In genomic region chr5:128735656-128736055, GRCh38 we compare ENCODE assay signal across 6 cellular contexts.
DNase-seq lines count a peak whose midpoint lies in the region; ATAC-seq and TF ChIP-seq lines count a peak whose summit lies in the region.
"Not testable (repeated sequence)": the region's sequence is repeated elsewhere in the genome, so short reads cannot be mapped to it uniquely, and the experiment has no call there.

No MANE protein-coding gene starts in this region.

- CTCF ChIA-PET in PC-3 (lab: Charles Lee), result interaction anchor here (0.6 kb wide), 1 partner anchor 51 kb away, joined by 3 read pairs; no protein-coding TSS in a partner anchor
- CTCF ChIA-PET in mammary epithelial cell (lab: Charles Lee; ENCODE audit: low non-redundant PET), result not testable (repeated sequence)

- not testable (repeated sequence) for H3K27me3 Mint-ChIP-seq in neural progenitor cell (ENCODE audit: insufficient read depth, low read depth)

- DNase-seq in HAP-1 (ENCODE audit: low spot score in 2 of 2) (peak; percentile 48 to 53), PC-3 (peak; percentile 61), mammary epithelial cell (peak; percentile 7), colonic mucosa (peak; percentile 46)
- not testable (repeated sequence) for DNase-seq in foreskin keratinocyte; neural progenitor cell (ENCODE audit: low spot score)

- not testable (repeated sequence) for H3K79me2 ChIP-seq in PC-3 (ENCODE audit: low read length); mammary epithelial cell (ENCODE audit: insufficient read depth, low read length); neural progenitor cell (ENCODE audit: low read depth)

- not testable (repeated sequence) for H4K20me1 ChIP-seq in PC-3 (ENCODE audit: low read length); mammary epithelial cell (ENCODE audit: insufficient read depth, low read length); neural progenitor cell (ENCODE audit: low read depth)

- H3K27ac Mint-ChIP-seq in neural progenitor cell, result not testable (repeated sequence)

- H3K9me3 Mint-ChIP-seq in neural progenitor cell, result not testable (repeated sequence)

- H3K4me3 Mint-ChIP-seq in neural progenitor cell, result not testable (repeated sequence)

- TF ChIP-seq CTCF in PC-3 (conservative IDR thresholded peaks at IDR 0.05; ENCODE audit: low read depth, low read length); mammary epithelial cell (conservative IDR thresholded peaks at IDR 0.05 in 1 of 2, IDR thresholded peaks at IDR 0.05 in 1 of 2; ENCODE audit: extremely low read depth in 1 of 2, insufficient read depth in 1 of 2, low read depth in 1 of 2, low read length in 2 of 2); colonic mucosa (IDR thresholded peaks at IDR 0.05); foreskin keratinocyte (conservative IDR thresholded peaks at IDR 0.05); neural progenitor cell (IDR thresholded peaks at IDR 0.05): not testable (repeated sequence)

- intact Hi-C loops in PC-3 (cut with micrococcal nuclease), result loop anchor here (1.0 to 5.0 kb wide), 5 partner anchors 67 to 508 kb away; partner anchors contain the start of gene FBN2
- intact Hi-C loops in mammary epithelial cell (cut with micrococcal nuclease); colonic mucosa (cut with DNase I): not testable (repeated sequence)

- ATAC-seq in PC-3, result peak; percentile 20
- ATAC-seq in foreskin keratinocyte, result not testable (repeated sequence)

- not testable (repeated sequence) for H3K36me3 ChIP-seq in HAP-1 (replicated peaks); PC-3 (ENCODE audit: low read depth, low read length); mammary epithelial cell (ENCODE audit: insufficient read depth, low read length); colonic mucosa; neural progenitor cell

- H3K4me2 ChIP-seq in PC-3 (ENCODE audit: low read length), result peak overlapping the region; percentile 54
- not testable (repeated sequence) for H3K4me2 ChIP-seq in mammary epithelial cell (ENCODE audit: insufficient read depth, low read depth, low read length); neural progenitor cell

- H3K9me3 ChIP-seq in HAP-1; PC-3 (ENCODE audit: low read length); mammary epithelial cell (replicated peaks; ENCODE audit: insufficient read depth, low read length); colonic mucosa; neural progenitor cell (ENCODE audit: low read depth): not testable (repeated sequence)

- H2AFZ ChIP-seq in PC-3 (ENCODE audit: low read length), result 0 out of 2 replicates have a peak overlapping the region, but pooled peaks have one; percentile 44
- not testable (repeated sequence) for H2AFZ ChIP-seq in mammary epithelial cell (ENCODE audit: low read depth, low read length)
- H2AFZ ChIP-seq in neural progenitor cell (replicated peaks), result peak overlapping the region; percentile 15

- peak overlapping the region; percentile 66 for H3K9ac ChIP-seq in PC-3 (ENCODE audit: low read length)
- H3K9ac ChIP-seq in mammary epithelial cell (ENCODE audit: insufficient read depth, low read length); colonic mucosa (ENCODE audit: low read depth in 2 of 2, low read length in 2 of 2); neural progenitor cell: not testable (repeated sequence)

- in situ Hi-C loops in HAP-1 (cut with MboI; ENCODE audit: low sequenced_read_pairs); mammary epithelial cell (cut with MboI; ENCODE audit: low sequenced_read_pairs in 2 of 2): not testable (repeated sequence)

- not testable (repeated sequence) for BruUV-seq in PC-3 (replicated peaks; lab: Mats Ljungman, UMichigan); mammary epithelial cell (replicated peaks; lab: Mats Ljungman, UMichigan)

- not testable (repeated sequence) for H3K36me3 Mint-ChIP-seq in neural progenitor cell

- H3K27ac ChIP-seq in PC-3 (ENCODE audit: low read length), result peak overlapping the region; percentile 89
- peak overlapping the region; percentile 25 for H3K27ac ChIP-seq in mammary epithelial cell (ENCODE audit: insufficient read depth, low read depth, low read length)
- H3K27ac ChIP-seq in colonic mucosa, result peak overlapping the region; percentile 55
- peak overlapping the region; percentile 1 for H3K27ac ChIP-seq in foreskin keratinocyte
- not testable (repeated sequence) for H3K27ac ChIP-seq in neural progenitor cell

- not testable (repeated sequence) for H3K4me1 Mint-ChIP-seq in neural progenitor cell

- dilution Hi-C loops in mammary epithelial cell (cut with HindIII; ENCODE audit: low sequenced_read_pairs), result not testable (repeated sequence)

- 98% methylated on average over 4 of the region's 4 CpGs for WGBS in mammary epithelial cell (ENCODE audit: low coverage, missing lambda C conversion rate)

- not testable (repeated sequence) for H3F3A ChIP-seq in PC-3 (ENCODE audit: low read length, unreplicated experiment); neural progenitor cell (ENCODE audit: low read depth)

- H3K4me1 ChIP-seq in HAP-1, result peaks cover 20% of the 10 kb centered on the region
- peaks cover 18% of the 10 kb centered on the region for H3K4me1 ChIP-seq in PC-3 (ENCODE audit: insufficient read depth, low read length)
- not testable (repeated sequence) for H3K4me1 ChIP-seq in mammary epithelial cell (ENCODE audit: insufficient read depth, low read length); colonic mucosa; foreskin keratinocyte; neural progenitor cell

- H3K27me3 ChIP-seq in HAP-1 (ENCODE audit: low read depth); PC-3 (ENCODE audit: low read length); mammary epithelial cell (ENCODE audit: insufficient read depth, low read length); colonic mucosa; foreskin keratinocyte; neural progenitor cell: not testable (repeated sequence)

- not testable (repeated sequence) for H3K9me2 ChIP-seq in PC-3 (replicated peaks; ENCODE audit: low read length)

- POLR2A ChIA-PET in PC-3 (lab: Charles Lee; ENCODE audit: unreplicated experiment), result interaction anchor here (0.6 kb wide), 2 partner anchors 156 to 424 kb away, joined by 3 to 6 read pairs; no protein-coding TSS in a partner anchor

- not testable (repeated sequence) for H3K4me3 ChIP-seq in HAP-1; PC-3 (ENCODE audit: low read length); mammary epithelial cell (replicated peaks in 1 of 3; ENCODE audit: insufficient read depth in 1 of 3, low read depth in 2 of 3, low read length in 3 of 3); colonic mucosa; neural progenitor cell
